Comparison of ENCODE assay signal across 1 cellular context in the genomic region with DNA sequence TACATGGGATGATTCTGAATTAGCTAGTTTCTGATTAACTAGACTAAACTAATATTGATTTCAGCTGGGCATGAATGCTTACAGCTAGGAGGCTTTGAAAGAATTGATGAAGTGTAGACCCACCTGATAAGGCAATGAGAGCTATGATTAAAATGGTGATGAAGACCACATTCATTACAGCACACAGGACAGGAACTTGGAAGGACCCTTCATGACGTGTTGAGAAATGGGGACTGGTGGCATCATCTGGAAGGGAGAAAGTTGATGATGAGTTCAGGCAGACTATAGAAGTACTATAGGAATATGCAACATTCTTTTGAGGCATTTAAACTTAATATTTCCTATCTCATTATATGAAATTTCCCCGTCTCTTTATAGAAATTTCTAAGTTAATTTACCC.
A peak's percentile ranks its signal among the peaks of the same experiment; 100 is the strongest.
TF ChIP-seq lines count a peak whose summit lies in the region.

No MANE protein-coding gene starts in this region.

TF ChIP-seq in GM12878, 131 proteins besides CTCF, POLR2A, EP300 and RAD21:
- no peak for TF ChIP-seq SP1 (IDR thresholded peaks at IDR 0.05; ENCODE audit: low read depth, low read length)
- TF ChIP-seq, protein P1, sequence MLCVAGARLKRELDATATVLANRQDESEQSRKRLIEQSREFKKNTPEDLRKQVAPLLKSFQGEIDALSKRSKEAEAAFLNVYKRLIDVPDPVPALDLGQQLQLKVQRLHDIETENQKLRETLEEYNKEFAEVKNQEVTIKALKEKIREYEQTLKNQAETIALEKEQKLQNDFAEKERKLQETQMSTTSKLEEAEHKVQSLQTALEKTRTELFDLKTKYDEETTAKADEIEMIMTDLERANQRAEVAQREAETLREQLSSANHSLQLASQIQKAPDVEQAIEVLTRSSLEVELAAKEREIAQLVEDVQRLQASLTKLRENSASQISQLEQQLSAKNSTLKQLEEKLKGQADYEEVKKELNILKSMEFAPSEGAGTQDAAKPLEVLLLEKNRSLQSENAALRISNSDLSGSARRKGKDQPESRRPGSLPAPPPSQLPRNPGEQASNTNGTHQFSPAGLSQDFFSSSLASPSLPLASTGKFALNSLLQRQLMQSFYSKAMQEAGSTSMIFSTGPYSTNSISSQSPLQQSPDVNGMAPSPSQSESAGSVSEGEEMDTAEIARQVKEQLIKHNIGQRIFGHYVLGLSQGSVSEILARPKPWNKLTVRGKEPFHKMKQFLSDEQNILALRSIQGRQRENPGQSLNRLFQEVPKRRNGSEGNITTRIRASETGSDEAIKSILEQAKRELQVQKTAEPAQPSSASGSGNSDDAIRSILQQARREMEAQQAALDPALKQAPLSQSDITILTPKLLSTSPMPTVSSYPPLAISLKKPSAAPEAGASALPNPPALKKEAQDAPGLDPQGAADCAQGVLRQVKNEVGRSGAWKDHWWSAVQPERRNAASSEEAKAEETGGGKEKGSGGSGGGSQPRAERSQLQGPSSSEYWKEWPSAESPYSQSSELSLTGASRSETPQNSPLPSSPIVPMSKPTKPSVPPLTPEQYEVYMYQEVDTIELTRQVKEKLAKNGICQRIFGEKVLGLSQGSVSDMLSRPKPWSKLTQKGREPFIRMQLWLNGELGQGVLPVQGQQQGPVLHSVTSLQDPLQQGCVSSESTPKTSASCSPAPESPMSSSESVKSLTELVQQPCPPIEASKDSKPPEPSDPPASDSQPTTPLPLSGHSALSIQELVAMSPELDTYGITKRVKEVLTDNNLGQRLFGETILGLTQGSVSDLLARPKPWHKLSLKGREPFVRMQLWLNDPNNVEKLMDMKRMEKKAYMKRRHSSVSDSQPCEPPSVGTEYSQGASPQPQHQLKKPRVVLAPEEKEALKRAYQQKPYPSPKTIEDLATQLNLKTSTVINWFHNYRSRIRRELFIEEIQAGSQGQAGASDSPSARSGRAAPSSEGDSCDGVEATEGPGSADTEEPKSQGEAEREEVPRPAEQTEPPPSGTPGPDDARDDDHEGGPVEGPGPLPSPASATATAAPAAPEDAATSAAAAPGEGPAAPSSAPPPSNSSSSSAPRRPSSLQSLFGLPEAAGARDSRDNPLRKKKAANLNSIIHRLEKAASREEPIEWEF (IDR thresholded peaks at IDR 0.05; ENCODE audit: insufficient replicate concordance, low read depth, low read length), result no peak
- TF ChIP-seq POLR2AphosphoS5 (IDR thresholded peaks at IDR 0.05; ENCODE audit: low read length), result peak; percentile 57
- TF ChIP-seq MTA3 (IDR thresholded peaks at IDR 0.05; ENCODE audit: borderline replicate concordance, low read length), result no peak
- no peak for TF ChIP-seq SIX5 (IDR thresholded peaks at IDR 0.05; ENCODE audit: low read depth, low read length, severe bottlenecking)
- no peak for TF ChIP-seq ESRRA (IDR thresholded peaks at IDR 0.05; ENCODE audit: low read length)
- TF ChIP-seq CBFB (IDR thresholded peaks at IDR 0.05; ENCODE audit: low read depth), result no peak
- no peak for TF ChIP-seq POLR2AphosphoS2 (IDR thresholded peaks at IDR 0.05; ENCODE audit: low read depth, low read length)
- TF ChIP-seq BRCA1 (IDR thresholded peaks at IDR 0.05; ENCODE audit: low read depth, low read length), result no peak
- TF ChIP-seq NBN (IDR thresholded peaks at IDR 0.05), result no peak
- TF ChIP-seq, protein P2, sequence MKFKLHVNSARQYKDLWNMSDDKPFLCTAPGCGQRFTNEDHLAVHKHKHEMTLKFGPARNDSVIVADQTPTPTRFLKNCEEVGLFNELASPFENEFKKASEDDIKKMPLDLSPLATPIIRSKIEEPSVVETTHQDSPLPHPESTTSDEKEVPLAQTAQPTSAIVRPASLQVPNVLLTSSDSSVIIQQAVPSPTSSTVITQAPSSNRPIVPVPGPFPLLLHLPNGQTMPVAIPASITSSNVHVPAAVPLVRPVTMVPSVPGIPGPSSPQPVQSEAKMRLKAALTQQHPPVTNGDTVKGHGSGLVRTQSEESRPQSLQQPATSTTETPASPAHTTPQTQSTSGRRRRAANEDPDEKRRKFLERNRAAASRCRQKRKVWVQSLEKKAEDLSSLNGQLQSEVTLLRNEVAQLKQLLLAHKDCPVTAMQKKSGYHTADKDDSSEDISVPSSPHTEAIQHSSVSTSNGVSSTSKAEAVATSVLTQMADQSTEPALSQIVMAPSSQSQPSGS (IDR thresholded peaks at IDR 0.05; ENCODE audit: low read length), result no peak
- TF ChIP-seq, protein P3, sequence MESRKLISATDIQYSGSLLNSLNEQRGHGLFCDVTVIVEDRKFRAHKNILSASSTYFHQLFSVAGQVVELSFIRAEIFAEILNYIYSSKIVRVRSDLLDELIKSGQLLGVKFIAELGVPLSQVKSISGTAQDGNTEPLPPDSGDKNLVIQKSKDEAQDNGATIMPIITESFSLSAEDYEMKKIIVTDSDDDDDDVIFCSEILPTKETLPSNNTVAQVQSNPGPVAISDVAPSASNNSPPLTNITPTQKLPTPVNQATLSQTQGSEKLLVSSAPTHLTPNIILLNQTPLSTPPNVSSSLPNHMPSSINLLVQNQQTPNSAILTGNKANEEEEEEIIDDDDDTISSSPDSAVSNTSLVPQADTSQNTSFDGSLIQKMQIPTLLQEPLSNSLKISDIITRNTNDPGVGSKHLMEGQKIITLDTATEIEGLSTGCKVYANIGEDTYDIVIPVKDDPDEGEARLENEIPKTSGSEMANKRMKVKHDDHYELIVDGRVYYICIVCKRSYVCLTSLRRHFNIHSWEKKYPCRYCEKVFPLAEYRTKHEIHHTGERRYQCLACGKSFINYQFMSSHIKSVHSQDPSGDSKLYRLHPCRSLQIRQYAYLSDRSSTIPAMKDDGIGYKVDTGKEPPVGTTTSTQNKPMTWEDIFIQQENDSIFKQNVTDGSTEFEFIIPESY (IDR thresholded peaks at IDR 0.05), result no peak
- 0 out of 2 replicates have a peak, but pooled peaks have one; percentile 28 for TF ChIP-seq ZSCAN29 (IDR thresholded peaks at IDR 0.05)
- TF ChIP-seq PAX8 (IDR thresholded peaks at IDR 0.05), result no peak
- TF ChIP-seq SPI1 (IDR thresholded peaks at IDR 0.05; ENCODE audit: borderline replicate concordance, insufficient read depth, low read depth, low read length), result no peak
- TF ChIP-seq, protein P4, sequence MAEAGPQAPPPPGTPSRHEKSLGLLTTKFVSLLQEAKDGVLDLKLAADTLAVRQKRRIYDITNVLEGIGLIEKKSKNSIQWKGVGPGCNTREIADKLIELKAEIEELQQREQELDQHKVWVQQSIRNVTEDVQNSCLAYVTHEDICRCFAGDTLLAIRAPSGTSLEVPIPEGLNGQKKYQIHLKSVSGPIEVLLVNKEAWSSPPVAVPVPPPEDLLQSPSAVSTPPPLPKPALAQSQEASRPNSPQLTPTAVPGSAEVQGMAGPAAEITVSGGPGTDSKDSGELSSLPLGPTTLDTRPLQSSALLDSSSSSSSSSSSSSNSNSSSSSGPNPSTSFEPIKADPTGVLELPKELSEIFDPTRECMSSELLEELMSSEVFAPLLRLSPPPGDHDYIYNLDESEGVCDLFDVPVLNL (IDR thresholded peaks at IDR 0.05; ENCODE audit: low read depth, low read length), result no peak
